In the genomic region with DNA sequence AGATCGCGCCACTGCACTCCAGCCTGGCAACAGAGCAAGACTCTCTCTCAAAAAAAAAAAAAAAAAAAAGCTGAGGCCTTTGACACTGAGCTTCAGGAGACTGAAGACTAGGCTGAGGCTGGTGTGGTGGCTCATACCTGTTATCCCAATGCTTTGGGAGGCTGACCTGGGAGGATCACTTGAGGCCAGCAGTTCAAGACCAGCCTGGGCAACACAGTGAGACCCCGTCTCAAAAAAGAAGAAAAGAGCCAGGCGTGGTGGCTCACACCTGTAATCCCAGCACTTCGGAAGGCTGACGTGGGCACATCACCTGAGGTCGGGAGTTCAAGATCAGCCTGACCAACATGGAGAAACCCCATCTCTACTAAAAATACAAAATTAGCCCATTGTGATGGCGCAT, we compare ENCODE assay signal across 2 cellular contexts. TPM values are rescaled to one million over a fixed set of nuclear protein-coding genes. Genes with fewer than 3 reads are reported as not detected.
"Had no signal": no experiment of that assay in that cellular context is flagged by ENCODE, and none has a peak within 500 bp of the region (broad histone marks: within the 10 kb centered on the region; RNA-seq: fewer than 3 reads in every experiment).

No MANE protein-coding gene starts in this region.

RNA-seq across cellular contexts. Expression of a gene that starts 16.7 kb away (rescaled TPM):
- total RNA-seq: H1, H9 had no signal
